8 cellular contexts compared by ENCODE assay signal in the genomic region with DNA sequence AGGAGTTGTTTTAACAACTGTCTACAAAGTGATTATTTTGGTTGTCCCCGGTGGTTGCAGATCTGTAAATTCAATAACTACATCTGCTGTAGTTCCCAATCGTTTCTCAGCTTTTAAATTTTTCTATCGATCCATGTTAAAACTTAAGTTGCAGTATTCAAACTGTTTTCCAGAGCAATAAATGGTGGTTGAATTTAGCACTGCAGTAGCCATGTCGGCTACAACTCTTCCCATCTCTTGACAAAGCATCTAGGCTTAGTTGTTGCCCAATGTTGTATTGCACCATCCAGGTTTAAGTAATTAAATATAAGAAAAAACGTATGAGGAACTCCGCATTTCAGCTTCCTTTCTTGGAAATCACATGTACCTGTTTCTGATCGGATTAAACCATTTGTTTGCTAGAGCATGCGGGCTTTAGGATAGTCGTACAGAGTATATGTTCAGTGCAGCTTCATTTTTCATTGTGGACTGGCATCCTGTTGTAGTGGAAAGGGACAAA. TPM values are rescaled to one million over a fixed set of nuclear protein-coding genes. Genes with fewer than 3 reads are reported as not detected.
DNase-seq lines count a peak whose midpoint lies in the region; ATAC-seq and TF ChIP-seq lines count a peak whose summit lies in the region.

No MANE protein-coding gene starts in this region.

- H3K27ac ChIP-seq in HUES48 (ENCODE audit: low read depth, low read length) (peak overlapping the region; percentile 78), iPS-18a (ENCODE audit: low read length) (no peak overlapping the region), substantia nigra (ENCODE audit: low read depth, low read length, poor library complexity, severe bottlenecking) (peak overlapping the region; percentile 80)

- ATAC-seq in activated CD8-positive, alpha-beta T cell treated with anti-CD3 and anti-CD28 coated beads, Interleukin-2, amount 10 ng/mL, durations not matched to agents 7 days and 5 days, result no peak

- H3K27me3 ChIP-seq in HUES48 (ENCODE audit: control insufficient read depth, insufficient read depth, low read length) (no peaks in the 10 kb centered on the region), iPS-18a (ENCODE audit: control insufficient read depth, insufficient read depth, low read length) (no peaks in the 10 kb centered on the region)

- no peaks in the 10 kb centered on the region for H3K27me3 Mint-ChIP-seq in activated CD8-positive, alpha-beta T cell treated with anti-CD3 and anti-CD28 coated beads, Interleukin-2, amount 10 ng/mL, durations not matched to agents 7 days and 5 days (ENCODE audit: low read depth)

- H3K27ac Mint-ChIP-seq in activated CD8-positive, alpha-beta T cell treated with anti-CD3 and anti-CD28 coated beads, Interleukin-2, amount 10 ng/mL, durations not matched to agents 7 days and 5 days, result peak overlapping the region; percentile 70

- no peaks in the 10 kb centered on the region; the same call in 1 of the 2 replicates for H3K9me3 ChIP-seq in HUES48 (ENCODE audit: control insufficient read depth, insufficient read depth, low read length)
- no peaks in the 10 kb centered on the region for H3K9me3 ChIP-seq in iPS-18a (ENCODE audit: control insufficient read depth, low read depth, low read length)

- H3K9ac ChIP-seq in HUES48 (ENCODE audit: low read depth, low read length) (peak overlapping the region; percentile 69), iPS-18a (ENCODE audit: low read length) (peak overlapping the region; percentile 58)

- H3K36me3 ChIP-seq in HUES48 (ENCODE audit: control insufficient read depth, insufficient read depth, low read length), result peaks cover 8% of the 10 kb centered on the region
- H3K36me3 ChIP-seq in iPS-18a (ENCODE audit: control insufficient read depth, low read depth, low read length), result no peaks in the 10 kb centered on the region

- H3K4me1 ChIP-seq in HUES48 (ENCODE audit: control insufficient read depth, insufficient read depth, low read length) (peaks cover 20% of the 10 kb centered on the region), iPS-18a (ENCODE audit: control insufficient read depth, low read depth, low read length) (peaks cover 14% of the 10 kb centered on the region)

- peak overlapping the region; percentile 77 for H3K4me3 ChIP-seq in AG09309 (ENCODE audit: control insufficient read depth, low read depth, low read length)
- H3K4me3 ChIP-seq in HUES48 (ENCODE audit: low read depth, low read length), result peak overlapping the region; percentile 93
- H3K4me3 ChIP-seq in iPS-18a (ENCODE audit: low read length), result peak overlapping the region; percentile 90

- peaks cover 27% of the 10 kb centered on the region for H3K36me3 Mint-ChIP-seq in activated CD8-positive, alpha-beta T cell treated with anti-CD3 and anti-CD28 coated beads, Interleukin-2, amount 10 ng/mL, durations not matched to agents 7 days and 5 days (ENCODE audit: low read depth)

- CTCF ChIA-PET in activated CD8-positive, alpha-beta T cell treated with anti-CD3 and anti-CD28 coated beads, Interleukin-2, amount 10 ng/mL, durations not matched to agents 7 days and 5 days (lab: Charles Lee), result interaction anchor here (1.1 to 2.7 kb wide), 6 partner anchors 10 to 242 kb away, joined by 3 to 15 read pairs (median 7); no protein-coding TSS in a partner anchor

- peak overlapping the region; percentile 79 for H3K4me3 Mint-ChIP-seq in activated CD8-positive, alpha-beta T cell treated with anti-CD3 and anti-CD28 coated beads, Interleukin-2, amount 10 ng/mL, durations not matched to agents 7 days and 5 days

- POLR2A ChIA-PET in activated CD8-positive, alpha-beta T cell treated with anti-CD3 and anti-CD28 coated beads, Interleukin-2, amount 10 ng/mL, durations not matched to agents 7 days and 5 days (lab: Charles Lee), result interaction anchor here (0.8 to 1.8 kb wide), 7 partner anchors 8 to 78 kb away, joined by 3 to 7 read pairs (median 4); no protein-coding TSS in a partner anchor

- H3K4me1 Mint-ChIP-seq in activated CD8-positive, alpha-beta T cell treated with anti-CD3 and anti-CD28 coated beads, Interleukin-2, amount 10 ng/mL, durations not matched to agents 7 days and 5 days (ENCODE audit: low read depth), result peaks cover 53% of the 10 kb centered on the region

- H3K9me3 Mint-ChIP-seq in activated CD8-positive, alpha-beta T cell treated with anti-CD3 and anti-CD28 coated beads, Interleukin-2, amount 10 ng/mL, durations not matched to agents 7 days and 5 days (ENCODE audit: insufficient read depth), result no peaks in the 10 kb centered on the region

- peak; percentile 47 for DNase-seq in AG09309 (ENCODE audit: low read depth)
- no peak for DNase-seq in activated CD8-positive, alpha-beta T cell treated with anti-CD3 and anti-CD28 coated beads, Interleukin-2, amount 10 ng/mL, durations not matched to agents 7 days and 5 days
- DNase-seq in substantia nigra (lab: John Stamatoyannopoulos, UW), result no peak
- no peak for DNase-seq in NCI-H1436 (lab: John Stamatoyannopoulos, UW)
- DNase-seq in GDM1 (lab: John Stamatoyannopoulos, UW), result no peak
- no peak for DNase-seq in midbrain (lab: John Stamatoyannopoulos, UW)

- no peak for TF ChIP-seq CTCF in AG09309 (IDR thresholded peaks at IDR 0.05; ENCODE audit: control insufficient read depth, insufficient read depth, low read depth, low read length, missing control alignments)

RNA-seq across cellular contexts. Expression of a gene that starts 1.0 kb away (rescaled TPM):
- total RNA-seq in activated CD8-positive, alpha-beta T cell treated with anti-CD3 and anti-CD28 coated beads, Interleukin-2, amount 10 ng/mL, durations not matched to agents 7 days and 5 days, result 10 to 100 TPM; 41.3 to 43.7 TPM

RNA-seq across cellular contexts. Expression of a gene that starts 27.7 kb away (rescaled TPM):
- 10 to 100 TPM; 48.5 to 56.2 TPM for total RNA-seq in activated CD8-positive, alpha-beta T cell treated with anti-CD3 and anti-CD28 coated beads, Interleukin-2, amount 10 ng/mL, durations not matched to agents 7 days and 5 days
